ENCODE assay signal across 10 cellular contexts in genomic region chr16:85321856-85322271, GRCh38.
DNase-seq lines count a peak whose midpoint lies in the region; ATAC-seq, FAIRE-seq and TF ChIP-seq lines count a peak whose summit lies in the region.
"Had no signal": no experiment of that assay in that cellular context is flagged by ENCODE, and none has a peak within 500 bp of the region (broad histone marks: within the 10 kb centered on the region; RNA-seq: fewer than 3 reads in every experiment).

No MANE protein-coding gene starts in this region.

- FAIRE-seq in urothelium cell line (lab: Jason Lieb, UNC): no peak

- H3K4me3 ChIP-seq in ACC112 (ENCODE audit: low read depth, low read length): peak overlapping the region; percentile 50
- no peak overlapping the region for H3K4me3 ChIP-seq in RWPE2 (ENCODE audit: severe bottlenecking)
- H3K4me3 ChIP-seq in fibroblast of mammary gland (ENCODE audit: control insufficient read depth, low read depth, low read length): no peak overlapping the region
- H3K4me3 ChIP-seq: SJCRH30 had no signal

- H3K9me3 ChIP-seq in RWPE2 (ENCODE audit: severe bottlenecking): no peaks in the 10 kb centered on the region
- H3K9me3 ChIP-seq: SJCRH30 had no signal

- CTCF ChIA-PET in activated CD8-positive, alpha-beta T cell treated with anti-CD3 and anti-CD28 coated beads for 36 hours (lab: Charles Lee): interaction anchor here (0.9 kb wide), 2 partner anchors 8 to 15 kb away, joined by 3 to 4 read pairs; no protein-coding TSS in a partner anchor

- H3K27me3 Mint-ChIP-seq in activated CD8-positive, alpha-beta T cell treated with anti-CD3 and anti-CD28 coated beads for 36 hours: no peaks in the 10 kb centered on the region

- H3K36me3 Mint-ChIP-seq in activated CD8-positive, alpha-beta T cell treated with anti-CD3 and anti-CD28 coated beads for 36 hours (ENCODE audit: low read depth): no peaks in the 10 kb centered on the region

- peak overlapping the region; percentile 84 for H3K27ac ChIP-seq in ACC112 (ENCODE audit: low read depth, low read length)
- no peak overlapping the region for H3K27ac ChIP-seq in RWPE2 (ENCODE audit: poor library complexity, severe bottlenecking)
- H3K27ac ChIP-seq: SJCRH30 had no signal

- H2AFZ ChIP-seq in ACC112 (ENCODE audit: low read length, unreplicated experiment): no peak overlapping the region

- H3K27ac Mint-ChIP-seq in activated CD8-positive, alpha-beta T cell treated with anti-CD3 and anti-CD28 coated beads for 36 hours: no peak overlapping the region

- H3K27me3 ChIP-seq in ACC112 (ENCODE audit: insufficient read depth, low read length): no peaks in the 10 kb centered on the region
- H3K27me3 ChIP-seq in RWPE2 (ENCODE audit: insufficient read depth, poor library complexity, severe bottlenecking): no peaks in the 10 kb centered on the region
- H3K27me3 ChIP-seq: SJCRH30 had no signal

- H3K9me3 Mint-ChIP-seq in activated CD8-positive, alpha-beta T cell treated with anti-CD3 and anti-CD28 coated beads for 36 hours: no peaks in the 10 kb centered on the region

- H3K4me1 Mint-ChIP-seq in activated CD8-positive, alpha-beta T cell treated with anti-CD3 and anti-CD28 coated beads for 36 hours (ENCODE audit: low read depth): no peaks in the 10 kb centered on the region

- no peak overlapping the region for H3K4me3 Mint-ChIP-seq in activated CD8-positive, alpha-beta T cell treated with anti-CD3 and anti-CD28 coated beads for 36 hours

- H3K36me3 ChIP-seq in ACC112 (ENCODE audit: insufficient read depth, low read length) (no peaks in the 10 kb centered on the region), RWPE2 (ENCODE audit: low read depth) (no peaks in the 10 kb centered on the region)
- H3K36me3 ChIP-seq: SJCRH30 had no signal

- intact Hi-C loops in activated CD8-positive, alpha-beta T cell treated with anti-CD3 and anti-CD28 coated beads for 36 hours (cut with micrococcal nuclease): no loop called here

- peaks cover 3% of the 10 kb centered on the region for H3K79me2 ChIP-seq in ACC112 (ENCODE audit: control insufficient read depth, insufficient read depth, low read length, unreplicated experiment)

- TF ChIP-seq CTCF in RWPE2 (IDR thresholded peaks at IDR 0.05; ENCODE audit: poor library complexity, severe bottlenecking) (no peak), fibroblast of mammary gland (conservative IDR thresholded peaks at IDR 0.05; ENCODE audit: control insufficient read depth, insufficient read depth, low read depth, low read length) (no peak)
- no peak for TF ChIP-seq CTCF in activated CD8-positive, alpha-beta T cell treated with anti-CD3 and anti-CD28 coated beads for 36 hours (IDR thresholded peaks at IDR 0.05)

- peaks cover 30% of the 10 kb centered on the region for H3K4me1 ChIP-seq in ACC112 (ENCODE audit: control insufficient read depth, insufficient read depth, low read length, unreplicated experiment)
- no peaks in the 10 kb centered on the region for H3K4me1 ChIP-seq in RWPE2 (ENCODE audit: insufficient read depth, poor library complexity, severe bottlenecking)

- POLR2A ChIA-PET in activated CD8-positive, alpha-beta T cell treated with anti-CD3 and anti-CD28 coated beads for 36 hours (lab: Charles Lee): no interaction called here

- ATAC-seq in RWPE2 (ENCODE audit: low read depth) (peak; percentile 14; the same call in 1 of the 3 replicates), HG03469 (IDR thresholded peaks at IDR 0.05; ENCODE audit: unreplicated experiment) (no peak)
- no peak for ATAC-seq in activated CD8-positive, alpha-beta T cell treated with anti-CD3 and anti-CD28 coated beads for 36 hours

- DNase-seq in RWPE2 (ENCODE audit: low spot score) (no peak), fibroblast of mammary gland (ENCODE audit: low read depth) (peak; percentile 99), myocyte (ENCODE audit: low read depth) (peak; percentile 94), COLO668 (lab: John Stamatoyannopoulos, UW; ENCODE audit: unreplicated experiment) (no peak), urothelium cell line (ENCODE audit: low spot score) (no peak)
- no peak for DNase-seq in activated CD8-positive, alpha-beta T cell treated with anti-CD3 and anti-CD28 coated beads for 36 hours
- DNase-seq: DND-41 had no signal

Comparison
In these comparisons a context has a peak if more than half of its experiments do, and no peak if none do; other contexts are left out.
1. DNase-seq: peak in fibroblast of mammary gland (single experiment) and myocyte (single experiment); none in RWPE2 (single experiment), COLO668 (single experiment), activated CD8-positive, alpha-beta T cell treated with anti-CD3 and anti-CD28 coated beads for 36 hours (single experiment) and urothelium cell line (single experiment).